In genomic region chr2:170744248-170745002, GRCh38 we compare ENCODE assay signal across 2 cellular contexts.
A peak's percentile ranks its signal among the peaks of the same experiment; 100 is the strongest.
TF ChIP-seq lines count a peak whose summit lies in the region.

No MANE protein-coding gene starts in this region.

TF ChIP-seq in IMR-90, 13 proteins besides CTCF, POLR2A, EP300 and RAD21:
- no peak for TF ChIP-seq RCOR1 (IDR thresholded peaks at IDR 0.05; ENCODE audit: insufficient replicate concordance, low read length)
- TF ChIP-seq ELK1 (IDR thresholded peaks at IDR 0.05; ENCODE audit: borderline replicate concordance, low read depth, low read length), result no peak
- TF ChIP-seq BHLHE40 (IDR thresholded peaks at IDR 0.05; ENCODE audit: low read depth, low read length), result no peak
- TF ChIP-seq MXI1 (IDR thresholded peaks at IDR 0.05; ENCODE audit: borderline replicate concordance, low read depth, low read length), result no peak
- TF ChIP-seq CEBPB (IDR thresholded peaks at IDR 0.05; ENCODE audit: low read depth, low read length), result peak; percentile 72
- TF ChIP-seq, protein P1, sequence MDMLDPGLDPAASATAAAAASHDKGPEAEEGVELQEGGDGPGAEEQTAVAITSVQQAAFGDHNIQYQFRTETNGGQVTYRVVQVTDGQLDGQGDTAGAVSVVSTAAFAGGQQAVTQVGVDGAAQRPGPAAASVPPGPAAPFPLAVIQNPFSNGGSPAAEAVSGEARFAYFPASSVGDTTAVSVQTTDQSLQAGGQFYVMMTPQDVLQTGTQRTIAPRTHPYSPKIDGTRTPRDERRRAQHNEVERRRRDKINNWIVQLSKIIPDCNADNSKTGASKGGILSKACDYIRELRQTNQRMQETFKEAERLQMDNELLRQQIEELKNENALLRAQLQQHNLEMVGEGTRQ (IDR thresholded peaks at IDR 0.05; ENCODE audit: low read depth, low read length), result no peak
- no peak for TF ChIP-seq CHD1 (IDR thresholded peaks at IDR 0.05; ENCODE audit: low read depth, low read length)
- TF ChIP-seq MAFK (IDR thresholded peaks at IDR 0.05; ENCODE audit: low read depth, low read length), result no peak
- TF ChIP-seq RFX5 (IDR thresholded peaks at IDR 0.05; ENCODE audit: low read depth, low read length), result no peak

TF ChIP-seq in H1, 55 proteins besides CTCF, POLR2A, EP300 and RAD21:
- TF ChIP-seq CEBPB (IDR thresholded peaks at IDR 0.05; ENCODE audit: low read depth, low read length), result peak; percentile 72; the same call in 1 of the 2 replicates
- TF ChIP-seq RBBP5 (IDR thresholded peaks at IDR 0.05; ENCODE audit: borderline replicate concordance, low read depth, low read length), result no peak
